9 cellular contexts compared by ENCODE assay signal in genomic region chr2:10301946-10302478, GRCh38. TPM values are rescaled to one million over a fixed set of nuclear protein-coding genes. Genes with fewer than 3 reads are reported as not detected.
DNase-seq lines count a peak whose midpoint lies in the region; FAIRE-seq and TF ChIP-seq lines count a peak whose summit lies in the region.
"Had no signal": no experiment of that assay in that cellular context is flagged by ENCODE, and none has a peak within 500 bp of the region (broad histone marks: within the 10 kb centered on the region; RNA-seq: fewer than 3 reads in every experiment).

No MANE protein-coding gene starts in this region.

- H3K9me3 ChIP-seq in PC-9 (ENCODE audit: insufficient read depth, low read depth) (0 out of 2 replicates have a peak, but pooled peaks cover 7% of the 10 kb centered on the region), endothelial cell of umbilical vein (replicated peaks; ENCODE audit: control insufficient read depth, insufficient read depth, low read length) (no peaks in the 10 kb centered on the region)

- H3K27me3 Mint-ChIP-seq in progenitor cell of endocrine pancreas = peaks cover 31% of the 10 kb centered on the region

- peaks cover 30% of the 10 kb centered on the region for H3F3A ChIP-seq in PC-9 (ENCODE audit: insufficient read depth, low read depth)

- POLR2A ChIA-PET in PC-9 (lab: Charles Lee; ENCODE audit: unreplicated experiment) = interaction anchor here (0.6 to 0.7 kb wide), 3 partner anchors 16 to 344 kb away, joined by 3 to 5 read pairs (median 3); no protein-coding TSS in a partner anchor
- POLR2A ChIA-PET in endothelial cell of umbilical vein (lab: Charles Lee) = interaction anchor here (0.6 kb wide), 1 partner anchor 141 kb away, joined by 3 read pairs; no protein-coding TSS in a partner anchor

- H4K20me1 ChIP-seq in PC-9 (ENCODE audit: insufficient read depth) = peaks cover 29% of the 10 kb centered on the region
- H4K20me1 ChIP-seq in endothelial cell of umbilical vein (replicated peaks; ENCODE audit: control insufficient read depth, extremely low read depth, insufficient read depth, low read length) = no peaks in the 10 kb centered on the region

- no peak overlapping the region for H3K27ac Mint-ChIP-seq in progenitor cell of endocrine pancreas

- no peak overlapping the region for H3K9ac ChIP-seq in endothelial cell of umbilical vein (replicated peaks; ENCODE audit: extremely low read depth, insufficient read depth, low read length)

- BruUV-seq in PC-9 (replicated peaks; lab: Mats Ljungman, UMichigan) (no TSS peak), endothelial cell of umbilical vein (replicated peaks; lab: Mats Ljungman, UMichigan) (TSS peak; percentile 19)

- peaks cover 14% of the 10 kb centered on the region for H3K4me1 Mint-ChIP-seq in progenitor cell of endocrine pancreas (ENCODE audit: low read depth)

- H3K9me2 ChIP-seq in PC-9 (ENCODE audit: insufficient read depth) = no peaks in the 10 kb centered on the region; the same call in 1 of the 2 replicates

- H3K27ac ChIP-seq in PC-9 (peak overlapping the region; percentile 83), endothelial cell of umbilical vein (ENCODE audit: insufficient read depth, low read depth, low read length) (no peak overlapping the region)

- no peaks in the 10 kb centered on the region for H3K27me3 ChIP-seq in PC-9 (ENCODE audit: insufficient read depth, low read depth)
- no peaks in the 10 kb centered on the region for H3K27me3 ChIP-seq in endothelial cell of umbilical vein (ENCODE audit: control insufficient read depth in 2 of 2, insufficient read depth in 2 of 2, low read length in 2 of 2)

- no peaks in the 10 kb centered on the region for H3K9me1 ChIP-seq in endothelial cell of umbilical vein (replicated peaks; ENCODE audit: control insufficient read depth, extremely low read depth, insufficient read depth, low read length)

- H3K4me2 ChIP-seq in PC-9 (peak overlapping the region; percentile 83), endothelial cell of umbilical vein (ENCODE audit: insufficient read depth, low read length) (no peak overlapping the region)

- intact Hi-C loops in PC-9 (cut with micrococcal nuclease; ENCODE audit: unreplicated experiment) = loop anchor here (1.0 to 10.0 kb wide), 4 partner anchors 19 to 363 kb away; partner anchors contain the start of gene RRM2
- intact Hi-C loops in endothelial cell of umbilical vein (cut with micrococcal nuclease) = loop anchor here (1.0 to 2.0 kb wide), 5 partner anchors 17 to 179 kb away; partner anchors contain the start of gene RRM2

- peaks cover 3% of the 10 kb centered on the region for H3K36me3 Mint-ChIP-seq in progenitor cell of endocrine pancreas (ENCODE audit: insufficient read depth)

- peak; percentile 30 for TF ChIP-seq POLR2A in GM18526 (IDR thresholded peaks at IDR 0.05; ENCODE audit: extremely low read depth, insufficient read length)
- no peak for TF ChIP-seq POLR2A in endothelial cell of umbilical vein (IDR thresholded peaks at IDR 0.05; ENCODE audit: low read depth, low read length)

- TF ChIP-seq CTCF in PC-9 (conservative IDR thresholded peaks at IDR 0.05) = no peak
- no peak for TF ChIP-seq CTCF in endothelial cell of umbilical vein (IDR thresholded peaks at IDR 0.05; ENCODE audit: extremely low read depth in 1 of 2, insufficient read depth in 1 of 2, low read depth in 1 of 2, low read length in 2 of 2)
- TF ChIP-seq CTCF in progenitor cell of endocrine pancreas (IDR thresholded peaks at IDR 0.05; ENCODE audit: unreplicated experiment) = no peak
- no peak for TF ChIP-seq CTCF in GM20000 (IDR thresholded peaks at IDR 0.05; ENCODE audit: extremely low read depth, missing control alignments)

- H2AFZ ChIP-seq in PC-9 (no peak overlapping the region), endothelial cell of umbilical vein (ENCODE audit: low read depth, low read length) (peak overlapping the region; percentile 38)

- H3K4me1 ChIP-seq in PC-9 (replicated peaks; ENCODE audit: insufficient read depth) = peaks cover 70% of the 10 kb centered on the region
- H3K4me1 ChIP-seq in endothelial cell of umbilical vein (ENCODE audit: control insufficient read depth, extremely low read depth, insufficient read depth, low read length) = peaks cover 23% of the 10 kb centered on the region

- peaks cover 61% of the 10 kb centered on the region for H3K79me2 ChIP-seq in PC-9 (ENCODE audit: low read depth)
- peaks cover 34% of the 10 kb centered on the region for H3K79me2 ChIP-seq in endothelial cell of umbilical vein (ENCODE audit: control insufficient read depth, insufficient read depth, low read length)

- H3K4me3 ChIP-seq in PC-9 (peak overlapping the region; percentile 61), endothelial cell of umbilical vein (replicated peaks in 1 of 3; ENCODE audit: insufficient read depth in 1 of 3, low read depth in 1 of 3, low read length in 3 of 3) (peak overlapping the region in 1 of 3 experiments; percentile 78)

- DNase-seq in PC-9 (peak in 1 of 2 experiments; percentile 26), endothelial cell of umbilical vein (ENCODE audit: low read depth, low spot score) (no peak), progenitor cell of endocrine pancreas (ENCODE audit: low spot score, unreplicated experiment) (no peak), NCI-H2081 treated with DMSO at 0.1 percent for 48 hours (lab: John Stamatoyannopoulos, UW) (no peak), mucosa of gallbladder (ENCODE audit: low spot score) (no peak), GM20000 (ENCODE audit: low spot score) (no peak), ecto neural progenitor cell (ENCODE audit: low spot score) (no peak)

- H3K4me3 Mint-ChIP-seq in progenitor cell of endocrine pancreas (ENCODE audit: low read depth) = peak overlapping the region; percentile 65

- FAIRE-seq in endothelial cell of umbilical vein (lab: Jason Lieb, UNC) = no peak
- FAIRE-seq: TTC549 had no signal

- peaks cover 4% of the 10 kb centered on the region for H3K9me3 Mint-ChIP-seq in progenitor cell of endocrine pancreas (ENCODE audit: low read depth)

- peaks cover 5% of the 10 kb centered on the region; the same call in 1 of the 2 replicates for H3K36me3 ChIP-seq in PC-9 (ENCODE audit: low read depth)
- H3K36me3 ChIP-seq in endothelial cell of umbilical vein (ENCODE audit: control insufficient read depth in 2 of 2, extremely low read depth in 1 of 2, insufficient read depth in 2 of 2, low read length in 2 of 2) = no peaks in the 10 kb centered on the region

- dilution Hi-C loops in endothelial cell of umbilical vein (cut with MboI; ENCODE audit: extremely low pct_ligation_motif_present, low sequenced_read_pairs) = no loop called here

- CTCF ChIA-PET in PC-9 (lab: Charles Lee) = interaction anchor here (0.5 to 1.2 kb wide), 4 partner anchors 19 to 1162 kb away, joined by 3 to 8 read pairs (median 4); no protein-coding TSS in a partner anchor
- CTCF ChIA-PET in endothelial cell of umbilical vein (lab: Charles Lee) = interaction anchor here (0.7 to 8.4 kb wide), 17 partner anchors 16 to 310 kb away, joined by 3 to 142 read pairs (median 5); no protein-coding TSS in a partner anchor

TF ChIP-seq in endothelial cell of umbilical vein, 7 proteins besides CTCF, POLR2A, EP300 and RAD21:
- TF ChIP-seq JUN (IDR thresholded peaks at IDR 0.05; ENCODE audit: borderline replicate concordance, insufficient read depth, insufficient read length, low read depth) = no peak
- TF ChIP-seq FOS (IDR thresholded peaks at IDR 0.05; ENCODE audit: borderline replicate concordance, insufficient read depth, low read length) = no peak
- TF ChIP-seq, protein P1, sequence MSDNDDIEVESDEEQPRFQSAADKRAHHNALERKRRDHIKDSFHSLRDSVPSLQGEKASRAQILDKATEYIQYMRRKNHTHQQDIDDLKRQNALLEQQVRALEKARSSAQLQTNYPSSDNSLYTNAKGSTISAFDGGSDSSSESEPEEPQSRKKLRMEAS (IDR thresholded peaks at IDR 0.05; ENCODE audit: insufficient read depth, insufficient read length) = no peak
- no peak for TF ChIP-seq GATA2 (IDR thresholded peaks at IDR 0.05; ENCODE audit: insufficient read depth, insufficient read length, low read depth, low read length)
- TF ChIP-seq EZH2 (IDR thresholded peaks at IDR 0.05; ENCODE audit: borderline replicate concordance, low read depth, low read length, severe bottlenecking) = no peak
- TF ChIP-seq MYC (IDR thresholded peaks at IDR 0.05; ENCODE audit: low read depth, low read length) = no peak
- no peak for TF ChIP-seq POLR2AphosphoS5 (IDR thresholded peaks at IDR 0.05; ENCODE audit: insufficient read depth, low read depth, low read length)

RNA-seq across cellular contexts. Expression of gene HPCAL1, which starts 0.7 kb away (rescaled TPM):
- total RNA-seq in PC-9 (2021) = 91.1 and 105 TPM in 2 replicates
- 68.1 and 77.4 TPM in 2 replicates for total RNA-seq in endothelial cell of umbilical vein
- polyA plus RNA-seq in endothelial cell of umbilical vein = 56.5 and 67.3 TPM in 2 replicates
- polyA plus RNA-seq in endothelial cell of umbilical vein (2011; cell fraction: cytosol; rRNA removed) = 40.8 and 44.2 TPM in 2 replicates
- 34.7 and 39.6 TPM in 2 replicates for polyA plus RNA-seq in endothelial cell of umbilical vein (2011; cell fraction: nucleus; rRNA removed)
- 79.1 and 104 TPM in 2 replicates for polyA plus RNA-seq in endothelial cell of umbilical vein (2012)
- 17.4 and 19.0 TPM in 2 replicates for polyA minus RNA-seq in endothelial cell of umbilical vein
- polyA minus RNA-seq in endothelial cell of umbilical vein (2011; cell fraction: cytosol; rRNA and poly(A)+ RNA removed) = 48.7 TPM
- polyA minus RNA-seq in endothelial cell of umbilical vein (2011; cell fraction: nucleus; rRNA and poly(A)+ RNA removed) = 8.8 and 14.8 TPM in 2 replicates
- 16.5 and 16.8 TPM in 2 replicates for total RNA-seq in progenitor cell of endocrine pancreas
- total RNA-seq in mucosa of gallbladder = 44.0 TPM
